ENCODE assay signal across 13 cellular contexts in genomic region chr1:182806015-182806678, GRCh38. TPM values are rescaled to one million over a fixed set of nuclear protein-coding genes. Genes with fewer than 3 reads are reported as not detected.
DNase-seq lines count a peak whose midpoint lies in the region; ATAC-seq, FAIRE-seq and TF ChIP-seq lines count a peak whose summit lies in the region.
"Had no signal": no experiment of that assay in that cellular context is flagged by ENCODE, and none has a peak within 500 bp of the region (broad histone marks: within the 10 kb centered on the region; RNA-seq: fewer than 3 reads in every experiment).

No MANE protein-coding gene starts in this region.

- intact Hi-C loops in natural killer cell (cut with micrococcal nuclease) = no loop called here

- no peak overlapping the region for H3K4me3 Mint-ChIP-seq in natural killer cell
- H3K4me3 Mint-ChIP-seq: IgD-negative memory B cell had no signal

- no peaks in the 10 kb centered on the region for H3K9me3 ChIP-seq in neutrophil

- H3K36me3 ChIP-seq in bronchial epithelial cell (ENCODE audit: control insufficient read depth, insufficient read depth, low read length) = peaks cover 4% of the 10 kb centered on the region
- peaks cover 95% of the 10 kb centered on the region for H3K36me3 ChIP-seq in neutrophil

- H3K4me1 ChIP-seq in neutrophil (ENCODE audit: control insufficient read depth in 1 of 2, insufficient read depth in 1 of 2, low read depth in 1 of 2, low read length in 1 of 2) = peaks cover 18 to 21% of the 10 kb centered on the region in 2 experiments

- no peak overlapping the region for H3K27ac Mint-ChIP-seq in natural killer cell
- H3K27ac Mint-ChIP-seq: IgD-negative memory B cell had no signal

- H3K4me3 ChIP-seq in bronchial epithelial cell (ENCODE audit: low read depth, low read length) (no peak overlapping the region), neutrophil (ENCODE audit: low read depth in 1 of 2, low read length in 1 of 2) (no peak overlapping the region)

- H3K27me3 Mint-ChIP-seq in natural killer cell (ENCODE audit: low read depth in 2 of 2) = no peaks in the 10 kb centered on the region
- H3K27me3 Mint-ChIP-seq: IgD-negative memory B cell had no signal

- ATAC-seq in natural killer cell = no peak
- no peak for ATAC-seq in GM18511 (IDR thresholded peaks at IDR 0.05; ENCODE audit: unreplicated experiment)

- in situ Hi-C loops in KBM-7 (cut with MboI; ENCODE audit: low pct_unique_long_range_greater_than_20kb, low sequenced_read_pairs) = no loop called here

- no peaks in the 10 kb centered on the region for H3K36me3 Mint-ChIP-seq in natural killer cell

- H3K27ac ChIP-seq in neutrophil = peak overlapping the region; percentile 33

- DNase-seq in NCI-H1092 treated with DMSO at 0.1 percent for 48 hours (lab: John Stamatoyannopoulos, UW) = peak; percentile 6
- DNase-seq in NCI-H1092 (lab: John Stamatoyannopoulos, UW) = no peak
- DNase-seq in NCI-H2107 treated with DMSO at 0.1 percent for 48 hours (lab: John Stamatoyannopoulos, UW; ENCODE audit: unreplicated experiment) = peak; percentile 63
- no peak for DNase-seq in bronchial epithelial cell (ENCODE audit: low read depth)
- no peak for DNase-seq in natural killer cell
- DNase-seq in KBM-7 = no peak
- DNase-seq: anterior cingulate cortex; effector CD8-positive, alpha-beta T cell; NCI-H2029 treated with DMSO at 0.1 percent for 48 hours; stimulated activated CD4-positive, alpha-beta T cell treated with anti-CD3 and anti-CD28 coated beads, Interleukin-15, amount 100 ng/mL, for 24 hours had no signal

- H3K27me3 ChIP-seq in bronchial epithelial cell (ENCODE audit: control insufficient read depth, insufficient read depth, low read length) (no peaks in the 10 kb centered on the region), neutrophil (no peaks in the 10 kb centered on the region)

- no peaks in the 10 kb centered on the region for H3K4me1 Mint-ChIP-seq in natural killer cell
- H3K4me1 Mint-ChIP-seq: IgD-negative memory B cell had no signal

- peak; percentile 19 for TF ChIP-seq CTCF in bronchial epithelial cell (IDR thresholded peaks at IDR 0.05; ENCODE audit: insufficient read depth, low read length, severe bottlenecking)
- TF ChIP-seq CTCF in neutrophil (IDR thresholded peaks at IDR 0.05) = no peak
- TF ChIP-seq CTCF in natural killer cell (IDR thresholded peaks at IDR 0.05) = no peak

- no peaks in the 10 kb centered on the region for H3K9me3 Mint-ChIP-seq in natural killer cell
- H3K9me3 Mint-ChIP-seq: IgD-negative memory B cell had no signal

- no peak for FAIRE-seq in bronchial epithelial cell (lab: Jason Lieb, UNC)

RNA-seq across cellular contexts. Expression of gene NPL, which starts 16.6 kb away (rescaled TPM):
- total RNA-seq in bronchial epithelial cell (2.4 and 18.8 TPM in 2 replicates), natural killer cell (10 to 100 TPM in 1 of 3 donors, 1 to 10 TPM in 2; 5.2 to 10.6 (median 6.8) TPM)

RNA-seq across cellular contexts. Expression of gene DHX9, which starts 33.0 kb away (rescaled TPM):
- total RNA-seq in bronchial epithelial cell (78.1 and 96.9 TPM in 2 replicates), natural killer cell (100 to 1,000 TPM; 208 to 226 (median 226) TPM)

Comparison
In these comparisons a context has a peak if more than half of its experiments do, and no peak if none do; other contexts are left out.
1. DNase-seq: peak in NCI-H1092 treated with DMSO at 0.1 percent for 48 hours (single experiment) and NCI-H2107 treated with DMSO at 0.1 percent for 48 hours (single experiment); none in NCI-H1092 (single experiment), bronchial epithelial cell (single experiment), natural killer cell (single experiment) and KBM-7 (single experiment).